In genomic region chr7:3083350-3083749, GRCh38 we compare ENCODE assay signal across 22 cellular contexts.
"Had no signal": no experiment of that assay in that cellular context is flagged by ENCODE, and none has a peak within 500 bp of the region (broad histone marks: within the 10 kb centered on the region; RNA-seq: fewer than 3 reads in every experiment).

No MANE protein-coding gene starts in this region.

- FAIRE-seq: kidney, pancreas, small intestine had no signal

- H3K9me3 ChIP-seq: lower lobe of right lung, pancreas, thoracic aorta, transverse colon had no signal

- H3K36me3 ChIP-seq: esophagus muscularis mucosa, gastroesophageal sphincter, left ventricle myocardium inferior, lower lobe of right lung, pancreas, stomach, thoracic aorta, transverse colon had no signal

- H3K27ac ChIP-seq: epithelial cell of prostate, esophagus muscularis mucosa, gastroesophageal sphincter, left ventricle myocardium inferior, lower lobe of right lung, pancreas, stomach, thoracic aorta, transverse colon had no signal

- DNase-seq: effector memory CD8-positive, alpha-beta T cell; foreskin fibroblast; glutamatergic neuron; immature natural killer cell; kidney; left cardiac atrium; left ventricle myocardium inferior; lower lobe of right lung; naive B cell; occipital lobe; right cardiac atrium; small intestine; stimulated activated CD4-positive, alpha-beta T cell treated with anti-CD3 and anti-CD28 coated beads, Interleukin-12 subunit alpha, Interleukin-12 subunit beta, amount 100 ng/mL, for 4 hours; stimulated activated naive CD4-positive, alpha-beta T cell; stomach; substantia nigra; transverse colon had no signal

- H3K4me1 ChIP-seq: esophagus muscularis mucosa, gastroesophageal sphincter, left ventricle myocardium inferior, lower lobe of right lung, pancreas, stomach, transverse colon had no signal

- H3K27me3 ChIP-seq: pancreas, transverse colon had no signal

- ATAC-seq: effector memory CD8-positive, alpha-beta T cell; gastroesophageal sphincter; left cardiac atrium; lower lobe of right lung; pancreas; right cardiac atrium had no signal

- H3K4me3 ChIP-seq: esophagus muscularis mucosa, gastroesophageal sphincter, left ventricle myocardium inferior, lower lobe of right lung, pancreas, stomach, thoracic aorta, transverse colon had no signal
